13 cellular contexts compared by ENCODE assay signal in the genomic region with DNA sequence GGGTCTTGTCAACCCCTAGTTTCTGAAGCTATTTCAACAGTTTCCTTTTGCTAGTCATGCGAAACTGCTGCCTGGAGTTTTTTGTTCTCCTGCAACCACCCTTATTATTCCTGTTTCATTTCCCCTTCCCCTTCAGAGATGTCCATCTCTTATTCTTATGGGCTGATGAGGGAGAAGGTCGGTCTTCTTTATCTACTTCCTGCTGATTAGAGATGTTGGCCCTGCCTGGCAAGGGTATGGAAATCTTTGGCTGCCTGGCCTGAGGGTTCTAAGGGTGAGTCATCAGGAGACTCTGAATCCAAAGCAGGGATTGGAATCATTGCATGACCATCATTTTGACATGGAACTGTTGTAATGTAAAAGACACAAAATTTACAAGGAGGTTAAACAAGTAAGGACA.
DNase-seq lines count a peak whose midpoint lies in the region; ATAC-seq and TF ChIP-seq lines count a peak whose summit lies in the region.
"Had no signal": no experiment of that assay in that cellular context is flagged by ENCODE, and none has a peak within 500 bp of the region (broad histone marks: within the 10 kb centered on the region; RNA-seq: fewer than 3 reads in every experiment).

No MANE protein-coding gene starts in this region.

- no peak overlapping the region for H3K14ac ChIP-seq in mesenchymal stem cell (ENCODE audit: low read length in 2 of 2)

- H3K18ac ChIP-seq in mesenchymal stem cell (ENCODE audit: low read depth in 1 of 2, low read length in 2 of 2) = no peak overlapping the region

- H4K8ac ChIP-seq in mesenchymal stem cell (ENCODE audit: low read length) = no peak overlapping the region

- H3K4me1 ChIP-seq in BLaER1 (peaks cover 12% of the 10 kb centered on the region), mesenchymal stem cell (ENCODE audit: control insufficient read depth, insufficient read depth, low read depth, low read length) (no peaks in the 10 kb centered on the region)
- H3K4me1 ChIP-seq: body of pancreas had no signal

- no peaks in the 10 kb centered on the region for H3K36me3 ChIP-seq in BLaER1
- peaks cover 0 to 4% of the 10 kb centered on the region in 2 experiments for H3K36me3 ChIP-seq in mesenchymal stem cell (ENCODE audit: control insufficient read depth in 1 of 2, insufficient read depth in 2 of 2, low read depth in 1 of 2, low read length in 2 of 2)

- no peaks in the 10 kb centered on the region for H4K20me1 ChIP-seq in BLaER1

- H3K27me3 Mint-ChIP-seq in HFFc6 (ENCODE audit: insufficient read depth) = no peaks in the 10 kb centered on the region; the same call in 1 of the 2 replicates
- no peaks in the 10 kb centered on the region for H3K27me3 Mint-ChIP-seq in effector memory CD8-positive, alpha-beta T cell
- H3K27me3 Mint-ChIP-seq: B cell had no signal

- H3K4me3 ChIP-seq in BLaER1 (no peak overlapping the region), mesenchymal stem cell (ENCODE audit: insufficient read depth in 1 of 2, low read depth in 1 of 2, low read length in 2 of 2) (no peak overlapping the region)
- H3K4me3 ChIP-seq: body of pancreas had no signal

- H3K9me3 Mint-ChIP-seq in HFFc6 = no peaks in the 10 kb centered on the region
- peaks cover 2 to 7% of the 10 kb centered on the region in 2 donors for H3K9me3 Mint-ChIP-seq in effector memory CD8-positive, alpha-beta T cell
- H3K9me3 Mint-ChIP-seq: nephron had no signal

- H3K27ac ChIP-seq in BLaER1 = no peak overlapping the region
- H3K27ac ChIP-seq in mesenchymal stem cell (ENCODE audit: low read length, poor library complexity, severe bottlenecking) = no peak overlapping the region
- H3K27ac ChIP-seq: body of pancreas had no signal

- H3K4ac ChIP-seq in mesenchymal stem cell (ENCODE audit: low read depth in 1 of 2, low read length in 2 of 2) = no peak overlapping the region

- peak; percentile 15 for DNase-seq in HFFc6
- DNase-seq in astrocyte of the hippocampus (ENCODE audit: low read depth, low spot score) = peak; percentile 36
- DNase-seq in mesenchymal stem cell = peak; percentile 4
- DNase-seq in NCI-H345 treated with DMSO at 0.1 percent for 48 hours (lab: John Stamatoyannopoulos, UW; ENCODE audit: unreplicated experiment) = no peak
- DNase-seq in glomerular visceral epithelial cell (ENCODE audit: extremely low spot score) = no peak
- no peak for DNase-seq in effector memory CD8-positive, alpha-beta T cell
- DNase-seq: body of pancreas, DMS153, NCI-H82 had no signal

- no peak overlapping the region for H4K91ac ChIP-seq in mesenchymal stem cell (ENCODE audit: low read length)

- TF ChIP-seq CTCF in HFFc6 (IDR thresholded peaks at IDR 0.05) = no peak

- no peak overlapping the region for H3K4me3 Mint-ChIP-seq in HFFc6
- H3K4me3 Mint-ChIP-seq in effector memory CD8-positive, alpha-beta T cell = no peak overlapping the region
- H3K4me3 Mint-ChIP-seq: B cell, nephron had no signal

- H2BK15ac ChIP-seq in mesenchymal stem cell (ENCODE audit: low read depth, poor library complexity, severe bottlenecking) = no peak overlapping the region

- H2AK5ac ChIP-seq in mesenchymal stem cell (ENCODE audit: low read length, severe bottlenecking) = no peak overlapping the region

- no peaks in the 10 kb centered on the region for H3K27me3 ChIP-seq in BLaER1
- no peaks in the 10 kb centered on the region for H3K27me3 ChIP-seq in mesenchymal stem cell (ENCODE audit: control insufficient read depth in 1 of 2, insufficient read depth in 1 of 2, low read length in 2 of 2)
- H3K27me3 ChIP-seq: body of pancreas had no signal

- H2BK12ac ChIP-seq in mesenchymal stem cell (ENCODE audit: low read length in 2 of 2) = no peak overlapping the region

- H3K4me2 ChIP-seq in BLaER1 (peak overlapping the region; percentile 30), mesenchymal stem cell (ENCODE audit: low read length, poor library complexity, severe bottlenecking) (no peak overlapping the region)

- H3K36me3 Mint-ChIP-seq in HFFc6 (ENCODE audit: low read depth) = no peaks in the 10 kb centered on the region
- no peaks in the 10 kb centered on the region for H3K36me3 Mint-ChIP-seq in effector memory CD8-positive, alpha-beta T cell (ENCODE audit: insufficient read depth)

- H2AFZ ChIP-seq in mesenchymal stem cell (ENCODE audit: low read depth, low read length) = no peak overlapping the region

- WGBS in mesenchymal stem cell = 75% methylated on average over 2 of the region's 2 CpGs

- no peaks in the 10 kb centered on the region for H3K9me3 ChIP-seq in BLaER1
- H3K9me3 ChIP-seq in mesenchymal stem cell (ENCODE audit: control insufficient read depth, low read length) = no peaks in the 10 kb centered on the region
- H3K9me3 ChIP-seq: body of pancreas had no signal

- no peak for ATAC-seq in effector memory CD8-positive, alpha-beta T cell (replicated peaks)
- ATAC-seq in GM19395 (IDR thresholded peaks at IDR 0.05; ENCODE audit: unreplicated experiment) = no peak
- ATAC-seq: body of pancreas had no signal

- no peak overlapping the region for H3K9ac ChIP-seq in BLaER1
- no peak overlapping the region for H3K9ac ChIP-seq in mesenchymal stem cell (ENCODE audit: low read length)

- no peak overlapping the region for H3K23ac ChIP-seq in mesenchymal stem cell (ENCODE audit: low read length in 2 of 2)

- no peak overlapping the region for H3K27ac Mint-ChIP-seq in HFFc6
- no peak overlapping the region for H3K27ac Mint-ChIP-seq in effector memory CD8-positive, alpha-beta T cell
- H3K27ac Mint-ChIP-seq: B cell, nephron had no signal

- no peak overlapping the region for H2BK120ac ChIP-seq in mesenchymal stem cell (ENCODE audit: low read depth, low read length)

- H2BK5ac ChIP-seq in mesenchymal stem cell (ENCODE audit: low read depth, low read length, poor library complexity, severe bottlenecking) = peak overlapping the region; percentile 40

- peaks cover 4% of the 10 kb centered on the region for H3K79me1 ChIP-seq in mesenchymal stem cell (replicated peaks; ENCODE audit: low read length, poor library complexity, severe bottlenecking)

- H3K4me1 Mint-ChIP-seq in HFFc6 (ENCODE audit: low read depth) = peaks cover 12% of the 10 kb centered on the region
- H3K4me1 Mint-ChIP-seq in effector memory CD8-positive, alpha-beta T cell (ENCODE audit: low read depth in 2 of 2) = no peaks in the 10 kb centered on the region
- H3K4me1 Mint-ChIP-seq: B cell had no signal

Comparison
In these comparisons a context has a peak if more than half of its experiments do, and no peak if none do; other contexts are left out.
1. DNase-seq: peak in HFFc6 (single experiment), astrocyte of the hippocampus (single experiment) and mesenchymal stem cell (single experiment); none in NCI-H345 treated with DMSO at 0.1 percent for 48 hours (single experiment), glomerular visceral epithelial cell (single experiment) and effector memory CD8-positive, alpha-beta T cell (0 of 3).